9 cellular contexts compared by ENCODE assay signal in the genomic region with DNA sequence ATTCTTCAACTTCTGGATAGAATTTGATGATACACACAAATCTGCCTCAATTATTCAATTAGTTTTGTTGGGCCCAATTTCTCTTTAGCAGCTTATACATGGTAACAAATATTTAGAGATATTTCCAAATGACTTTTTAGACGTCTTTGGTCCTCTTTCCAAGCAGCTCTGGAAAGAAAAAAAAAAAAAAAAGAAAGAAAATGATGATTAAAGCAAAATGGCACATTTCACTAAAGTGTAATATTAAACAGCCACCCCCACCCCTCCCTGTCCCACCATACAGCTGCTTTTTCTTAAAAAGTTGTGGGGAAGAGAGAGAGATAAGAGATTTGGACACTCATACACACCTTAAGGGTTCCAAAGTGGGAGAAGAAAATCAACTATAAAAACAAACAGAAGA. TPM values are rescaled to one million over a fixed set of nuclear protein-coding genes. Genes with fewer than 3 reads are reported as not detected.
DNase-seq lines count a peak whose midpoint lies in the region; ATAC-seq and TF ChIP-seq lines count a peak whose summit lies in the region.
"Had no signal": no experiment of that assay in that cellular context is flagged by ENCODE, and none has a peak within 500 bp of the region (broad histone marks: within the 10 kb centered on the region; RNA-seq: fewer than 3 reads in every experiment).

No MANE protein-coding gene starts in this region.

- H3K4me1 Mint-ChIP-seq in CD4-positive, alpha-beta T cell (ENCODE audit: low read depth), result peaks cover 52% of the 10 kb centered on the region
- peaks cover 13% of the 10 kb centered on the region for H3K4me1 Mint-ChIP-seq in endodermal cell

- peak overlapping the region; percentile 68 for H2AFZ ChIP-seq in neuron (ENCODE audit: low read depth, low read length)

- WGBS in endodermal cell (ENCODE audit: insufficient coverage in 1 of 2, insufficient read length in 1 of 2), 2 experiments, result no CpG with 5 or more reads among the region's 1 CpG

- POLR2A ChIA-PET in CD4-positive, alpha-beta T cell (lab: Charles Lee), result interaction anchor here (0.6 to 1.6 kb wide), 2 partner anchors 81 to 192 kb away, joined by 3 to 5 read pairs; no protein-coding TSS in a partner anchor

- H3K9me3 Mint-ChIP-seq in CD4-positive, alpha-beta T cell, result no peaks in the 10 kb centered on the region
- H3K9me3 Mint-ChIP-seq in endodermal cell, result peaks cover 4% of the 10 kb centered on the region

- H3K4me3 Mint-ChIP-seq in CD4-positive, alpha-beta T cell, result peak overlapping the region; percentile 99
- H3K4me3 Mint-ChIP-seq in endodermal cell, result peak overlapping the region; percentile 95

- CTCF ChIA-PET in CD4-positive, alpha-beta T cell (lab: Charles Lee), result interaction anchor here (0.8 kb wide), 1 partner anchor 82 kb away, joined by 3 read pairs; no protein-coding TSS in a partner anchor

- TF ChIP-seq CTCF in CD4-positive, alpha-beta T cell (IDR thresholded peaks at IDR 0.05), result no peak
- no peak for TF ChIP-seq CTCF in endodermal cell (conservative IDR thresholded peaks at IDR 0.05)

- no peak for DNase-seq in CD4-positive, alpha-beta T cell
- DNase-seq in NT2/D1 (ENCODE audit: low read depth, low spot score) (no peak), endodermal cell (no peak), D341Med (ENCODE audit: low spot score) (no peak), NCI-H1417 (lab: John Stamatoyannopoulos, UW) (no peak), C1 segment of cervical spinal cord (lab: John Stamatoyannopoulos, UW) (no peak)

- H3K27me3 Mint-ChIP-seq in CD4-positive, alpha-beta T cell, result no peaks in the 10 kb centered on the region
- no peaks in the 10 kb centered on the region for H3K27me3 Mint-ChIP-seq in endodermal cell (ENCODE audit: insufficient read depth)

- H3K4me1 ChIP-seq in NT2/D1 (ENCODE audit: insufficient read depth, insufficient read length) (no peaks in the 10 kb centered on the region), endodermal cell (ENCODE audit: control insufficient read depth, insufficient read depth, low read length) (peaks cover 3% of the 10 kb centered on the region), neuron (ENCODE audit: insufficient read depth, low read length) (peaks cover 13% of the 10 kb centered on the region)

- no peaks in the 10 kb centered on the region for H3K27me3 ChIP-seq in CD4-positive, alpha-beta T cell (ENCODE audit: control insufficient read depth, insufficient read depth, low read length)
- H3K27me3 ChIP-seq in NT2/D1 (ENCODE audit: insufficient read depth, insufficient read length), result no peaks in the 10 kb centered on the region
- peaks cover 9% of the 10 kb centered on the region for H3K27me3 ChIP-seq in endodermal cell (ENCODE audit: control insufficient read depth, insufficient read depth, low read length, poor library complexity, severe bottlenecking)
- H3K27me3 ChIP-seq in neuron (ENCODE audit: insufficient read depth, low read length), result no peaks in the 10 kb centered on the region

- intact Hi-C loops in CD4-positive, alpha-beta T cell (cut with DNase I, micrococcal nuclease), result loop anchor here (1.0 to 10.0 kb wide), 10 partner anchors 81 to 1859 kb away; a partner anchor contains a TSS

- H3K4me3 ChIP-seq in NT2/D1 (ENCODE audit: insufficient read length, low read depth), result peak overlapping the region; percentile 93
- H3K4me3 ChIP-seq in endodermal cell (ENCODE audit: low read length), result peak overlapping the region; percentile 88
- peak overlapping the region; percentile 64 for H3K4me3 ChIP-seq in neuron (ENCODE audit: low read length)

- no peak overlapping the region for H3K27ac ChIP-seq in CD4-positive, alpha-beta T cell (ENCODE audit: low read depth, low read length)
- H3K27ac ChIP-seq in endodermal cell (ENCODE audit: low read depth, low read length), result no peak overlapping the region

- ATAC-seq in CD4-positive, alpha-beta T cell (ENCODE audit: poor library complexity), result no peak
- ATAC-seq in HG03045 (IDR thresholded peaks at IDR 0.05; ENCODE audit: unreplicated experiment), result no peak

- H3K36me3 ChIP-seq in NT2/D1 (ENCODE audit: insufficient read depth, insufficient read length, low read length) (peaks cover 39% of the 10 kb centered on the region), endodermal cell (ENCODE audit: control insufficient read depth, insufficient read depth, low read length) (peaks cover 16% of the 10 kb centered on the region), neuron (ENCODE audit: insufficient read depth, low read length) (peaks cover 12% of the 10 kb centered on the region)

- no peaks in the 10 kb centered on the region for H3K9me3 ChIP-seq in CD4-positive, alpha-beta T cell (ENCODE audit: control insufficient read depth, low read length)
- H3K9me3 ChIP-seq in NT2/D1 (ENCODE audit: insufficient read depth, low read length), result no peaks in the 10 kb centered on the region
- no peaks in the 10 kb centered on the region for H3K9me3 ChIP-seq in endodermal cell (ENCODE audit: control insufficient read depth, low read length)
- H3K9me3 ChIP-seq in neuron (ENCODE audit: low read length), result no peaks in the 10 kb centered on the region

- peaks cover 40% of the 10 kb centered on the region for H3K36me3 Mint-ChIP-seq in CD4-positive, alpha-beta T cell (ENCODE audit: low read depth)
- H3K36me3 Mint-ChIP-seq in endodermal cell (ENCODE audit: low read depth), result peaks cover 28% of the 10 kb centered on the region

- H3K9ac ChIP-seq in NT2/D1 (ENCODE audit: insufficient read length, low read depth) (peak overlapping the region; percentile 97), endodermal cell (ENCODE audit: extremely low read depth, low read length, poor library complexity, severe bottlenecking) (no peak overlapping the region)

- peak overlapping the region; percentile 94 for H3K27ac Mint-ChIP-seq in CD4-positive, alpha-beta T cell
- peak overlapping the region; percentile 99 for H3K27ac Mint-ChIP-seq in endodermal cell

RNA-seq across cellular contexts. Expression of a gene that starts 1.0 kb away (rescaled TPM):
- total RNA-seq in CD4-positive, alpha-beta T cell, result 1 to 10 TPM; 5.1 to 5.6 TPM
- total RNA-seq in endodermal cell, result 1 to 10 TPM; 6.7 to 7.3 TPM
- 11.8 TPM for polyA plus RNA-seq in endodermal cell (2013, experiment 1 of 2)
- polyA plus RNA-seq in endodermal cell (2013, experiment 2 of 2), result 9.3 TPM

RNA-seq across cellular contexts. Expression of a gene that starts 59.9 kb away (rescaled TPM):
- not detected for total RNA-seq in CD4-positive, alpha-beta T cell
- total RNA-seq in endodermal cell, result not detected
- polyA plus RNA-seq in endodermal cell (2013, experiment 1 of 2), result 0.28 TPM
- not detected for polyA plus RNA-seq in endodermal cell (2013, experiment 2 of 2)
- total RNA-seq: M059J had no signal
